23 cellular contexts compared by ENCODE assay signal in genomic region chr9:123739387-123739786, GRCh38.
DNase-seq lines count a peak whose midpoint lies in the region; ATAC-seq, FAIRE-seq and TF ChIP-seq lines count a peak whose summit lies in the region.
"Had no signal": no experiment of that assay in that cellular context is flagged by ENCODE, and none has a peak within 500 bp of the region (broad histone marks: within the 10 kb centered on the region; RNA-seq: fewer than 3 reads in every experiment).

No MANE protein-coding gene starts in this region.

- in situ Hi-C loops in HepG2 (cut with HindIII; ENCODE audit: extremely low pct_ligation_motif_present, low pct_unique_long_range_greater_than_20kb), result no loop called here

- no peaks in the 10 kb centered on the region for H3K27me3 ChIP-seq in HepG2 (ENCODE audit: control insufficient read depth in 1 of 2, insufficient read depth in 2 of 2, low read length in 2 of 2)
- H3K27me3 ChIP-seq in right lobe of liver, result no peaks in the 10 kb centered on the region
- H3K27me3 ChIP-seq in MM.1S (replicated peaks; ENCODE audit: insufficient read depth, low read length), result no peaks in the 10 kb centered on the region

- no peak for ATAC-seq in HepG2
- ATAC-seq in right lobe of liver, result no peak
- ATAC-seq in GM21723 (IDR thresholded peaks at IDR 0.05; ENCODE audit: unreplicated experiment), result peak; percentile 51
- no peak for ATAC-seq in activated CD8-positive, alpha-beta T cell treated with anti-CD3 and anti-CD28 coated beads, Interleukin-2, amount 10 ng/mL, durations not matched to agents 7 days and 5 days
- no peak for ATAC-seq in HG02840 (IDR thresholded peaks at IDR 0.05; ENCODE audit: low FRiP score, unreplicated experiment)
- ATAC-seq: GM23338, Panc1 had no signal

- H3K27me3 Mint-ChIP-seq in activated CD8-positive, alpha-beta T cell treated with anti-CD3 and anti-CD28 coated beads, Interleukin-2, amount 10 ng/mL, durations not matched to agents 7 days and 5 days (ENCODE audit: low read depth), result no peaks in the 10 kb centered on the region

- H3K4me1 ChIP-seq in HepG2 (ENCODE audit: insufficient read depth, low read length) (peaks cover 60% of the 10 kb centered on the region), right lobe of liver (peaks cover 0 to 29% (median 10%) of the 10 kb centered on the region in 4 donors), MM.1S (ENCODE audit: low read length) (peaks cover 4% of the 10 kb centered on the region)

- no peak overlapping the region for H2AFZ ChIP-seq in HepG2 (ENCODE audit: low read length)
- no peak overlapping the region for H2AFZ ChIP-seq in MM.1S (ENCODE audit: low read length)
- H2AFZ ChIP-seq: GM23338 had no signal

- no peak for TF ChIP-seq RAD21 in HepG2 (CRISPR knock-in tag; IDR thresholded peaks at IDR 0.05)

- H3K4me2 ChIP-seq in HepG2 (ENCODE audit: low read depth, low read length) (no peak overlapping the region), MM.1S (ENCODE audit: low read depth, low read length) (no peak overlapping the region)
- H3K4me2 ChIP-seq: GM23338 had no signal

- H3K4me3 ChIP-seq in HepG2 (replicated peaks in 1 of 3; ENCODE audit: insufficient read depth in 1 of 3, low read depth in 2 of 3, low read length in 3 of 3), result no peak overlapping the region
- no peak overlapping the region for H3K4me3 ChIP-seq in right lobe of liver
- H3K4me3 ChIP-seq in MM.1S (ENCODE audit: low read length), result no peak overlapping the region
- H3K4me3 ChIP-seq: GM23338 had no signal

- TF ChIP-seq POLR2A in HepG2 (IDR thresholded peaks at IDR 0.05; ENCODE audit: insufficient read depth in 1 of 2, low read depth in 2 of 2, low read length in 2 of 2), result no peak
- no peak for TF ChIP-seq POLR2A in right lobe of liver (IDR thresholded peaks at IDR 0.05)

- H3K36me3 ChIP-seq in HepG2 (replicated peaks in 1 of 2; ENCODE audit: control insufficient read depth in 1 of 2, insufficient read depth in 2 of 2, low read length in 2 of 2) (no peaks in the 10 kb centered on the region), right lobe of liver (no peaks in the 10 kb centered on the region), MM.1S (replicated peaks; ENCODE audit: insufficient read depth, low read length) (no peaks in the 10 kb centered on the region)

- no peaks in the 10 kb centered on the region for H3K36me3 Mint-ChIP-seq in activated CD8-positive, alpha-beta T cell treated with anti-CD3 and anti-CD28 coated beads, Interleukin-2, amount 10 ng/mL, durations not matched to agents 7 days and 5 days (ENCODE audit: low read depth)

- intact Hi-C loops in HepG2 (cut with micrococcal nuclease; ENCODE audit: unreplicated experiment) (no loop called here), right lobe of liver (cut with DNase I) (no loop called here)

- peak overlapping the region; percentile 29 for H3K27ac ChIP-seq in HepG2 (ENCODE audit: extremely low read length, insufficient read depth, low read length)
- no peak overlapping the region for H3K27ac ChIP-seq in right lobe of liver
- H3K27ac ChIP-seq in MM.1S (ENCODE audit: low read length), result no peak overlapping the region
- H3K27ac ChIP-seq: RWPE1 had no signal

- H3K9me3 ChIP-seq in HepG2 (ENCODE audit: low read length) (no peaks in the 10 kb centered on the region), right lobe of liver (no peaks in the 10 kb centered on the region), MM.1S (replicated peaks; ENCODE audit: insufficient read depth, low read length) (no peaks in the 10 kb centered on the region)

- no peaks in the 10 kb centered on the region for H3K9me2 ChIP-seq in MM.1S (replicated peaks; ENCODE audit: insufficient read depth, low read length)

- H3F3A ChIP-seq in MM.1S (ENCODE audit: insufficient read depth, low read length), result no peaks in the 10 kb centered on the region

- 92% methylated on average over 1 of the region's 1 CpG for WGBS in HepG2 (ENCODE audit: low lambda C conversion rate)
- 100% methylated on average over 1 of the region's 1 CpG for WGBS in right lobe of liver (ENCODE audit: insufficient coverage, low coverage, low lambda C conversion rate, missing lambda C conversion rate)

- no peak for FAIRE-seq in HepG2 (lab: Jason Lieb, UNC)
- FAIRE-seq: GM12892, GM18507 had no signal

- BruUV-seq in HepG2 (replicated peaks; lab: Mats Ljungman, UMichigan), result no TSS peak

- POLR2A ChIA-PET in HepG2 (lab: Yijun Ruan, JAX), result no interaction called here
- POLR2A ChIA-PET in activated CD8-positive, alpha-beta T cell treated with anti-CD3 and anti-CD28 coated beads, Interleukin-2, amount 10 ng/mL, durations not matched to agents 7 days and 5 days (lab: Charles Lee), result no interaction called here

- TF ChIP-seq CTCF in HepG2 (CRISPR knock-in tag; IDR thresholded peaks at IDR 0.05), result no peak
- TF ChIP-seq CTCF in right lobe of liver (IDR thresholded peaks at IDR 0.05), result no peak
- no peak for TF ChIP-seq CTCF in MM.1S (IDR thresholded peaks at IDR 0.05; ENCODE audit: low read length)

- CTCF ChIA-PET in HepG2 (lab: Yijun Ruan, JAX; ENCODE audit: low intra/inter-chr PET ratio, low total read pairs), result no interaction called here
- CTCF ChIA-PET in activated CD8-positive, alpha-beta T cell treated with anti-CD3 and anti-CD28 coated beads, Interleukin-2, amount 10 ng/mL, durations not matched to agents 7 days and 5 days (lab: Charles Lee), result no interaction called here

- H3K9me3 Mint-ChIP-seq in activated CD8-positive, alpha-beta T cell treated with anti-CD3 and anti-CD28 coated beads, Interleukin-2, amount 10 ng/mL, durations not matched to agents 7 days and 5 days (ENCODE audit: insufficient read depth), result no peaks in the 10 kb centered on the region
- H3K9me3 Mint-ChIP-seq: GM23338 had no signal

- H4K20me1 ChIP-seq in HepG2 (ENCODE audit: insufficient read depth, low read length) (no peaks in the 10 kb centered on the region), MM.1S (ENCODE audit: insufficient read depth, low read length) (no peaks in the 10 kb centered on the region)

- no peak overlapping the region for H3K27ac Mint-ChIP-seq in activated CD8-positive, alpha-beta T cell treated with anti-CD3 and anti-CD28 coated beads, Interleukin-2, amount 10 ng/mL, durations not matched to agents 7 days and 5 days
- H3K27ac Mint-ChIP-seq: GM23338 had no signal

- TF ChIP-seq EP300 in HepG2 (IDR thresholded peaks at IDR 0.05; ENCODE audit: low read depth in 2 of 2, low read length in 2 of 2), result no peak
- TF ChIP-seq EP300 in HepG2 (CRISPR knock-in tag; IDR thresholded peaks at IDR 0.05; ENCODE audit: borderline replicate concordance), result no peak

- H3K4me3 Mint-ChIP-seq in activated CD8-positive, alpha-beta T cell treated with anti-CD3 and anti-CD28 coated beads, Interleukin-2, amount 10 ng/mL, durations not matched to agents 7 days and 5 days, result no peak overlapping the region
- H3K4me3 Mint-ChIP-seq: GM23338 had no signal

- H3K9ac ChIP-seq in HepG2 (ENCODE audit: insufficient read depth, low read depth, low read length), result no peak overlapping the region
- H3K9ac ChIP-seq in MM.1S (ENCODE audit: low read length), result no peak overlapping the region

- peaks cover 3% of the 10 kb centered on the region for H3K79me2 ChIP-seq in HepG2 (ENCODE audit: insufficient read depth, low read length)
- H3K79me2 ChIP-seq in MM.1S (ENCODE audit: low read length), result no peaks in the 10 kb centered on the region

- H3K4me1 Mint-ChIP-seq in activated CD8-positive, alpha-beta T cell treated with anti-CD3 and anti-CD28 coated beads, Interleukin-2, amount 10 ng/mL, durations not matched to agents 7 days and 5 days (ENCODE audit: low read depth), result no peaks in the 10 kb centered on the region

- DNase-seq in HepG2 (ENCODE audit: low spot score) (no peak), right lobe of liver (no peak), MM.1S (peak; percentile 20), LoVo (ENCODE audit: low spot score) (no peak)
- no peak for DNase-seq in activated CD8-positive, alpha-beta T cell treated with anti-CD3 and anti-CD28 coated beads, Interleukin-2, amount 10 ng/mL, durations not matched to agents 7 days and 5 days
- DNase-seq: Calu3, DMS153, DND-41, HCEC 1CT, KBM-7, NCI-H1092, NCI-H1436, NCI-H187 treated with DMSO at 0.1 percent for 48 hours, NCI-H2107, NCI-H526 treated with DMSO at 0.1 percent for 48 hours, SHP77 had no signal

TF ChIP-seq in HepG2, 621 proteins besides CTCF, POLR2A, EP300 and RAD21 (continues in another document):
- TF ChIP-seq, protein P1, sequence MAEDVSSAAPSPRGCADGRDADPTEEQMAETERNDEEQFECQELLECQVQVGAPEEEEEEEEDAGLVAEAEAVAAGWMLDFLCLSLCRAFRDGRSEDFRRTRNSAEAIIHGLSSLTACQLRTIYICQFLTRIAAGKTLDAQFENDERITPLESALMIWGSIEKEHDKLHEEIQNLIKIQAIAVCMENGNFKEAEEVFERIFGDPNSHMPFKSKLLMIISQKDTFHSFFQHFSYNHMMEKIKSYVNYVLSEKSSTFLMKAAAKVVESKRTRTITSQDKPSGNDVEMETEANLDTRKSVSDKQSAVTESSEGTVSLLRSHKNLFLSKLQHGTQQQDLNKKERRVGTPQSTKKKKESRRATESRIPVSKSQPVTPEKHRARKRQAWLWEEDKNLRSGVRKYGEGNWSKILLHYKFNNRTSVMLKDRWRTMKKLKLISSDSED (CRISPR knock-in tag; IDR thresholded peaks at IDR 0.05), result no peak
- TF ChIP-seq NFYB (CRISPR knock-in tag; IDR thresholded peaks at IDR 0.05) (no peak), KLF16 (CRISPR knock-in tag; IDR thresholded peaks at IDR 0.05) (no peak), ZNF589 (CRISPR knock-in tag; conservative IDR thresholded peaks at IDR 0.05) (no peak), RBM39 (IDR thresholded peaks at IDR 0.05; ENCODE audit: low read depth, low read length, poor library complexity, severe bottlenecking) (no peak), HHEX (CRISPR knock-in tag; IDR thresholded peaks at IDR 0.05) (no peak), ZNF446 (CRISPR knock-in tag; IDR thresholded peaks at IDR 0.05) (no peak), DR1 (CRISPR knock-in tag; IDR thresholded peaks at IDR 0.05) (no peak), ZNF784 (CRISPR knock-in tag; IDR thresholded peaks at IDR 0.05; ENCODE audit: borderline replicate concordance) (no peak), TBL1XR1 (IDR thresholded peaks at IDR 0.05; ENCODE audit: borderline replicate concordance, low read length, partially characterized antibody) (no peak)
